ENCODE assay signal across 1 cellular context in the genomic region with DNA sequence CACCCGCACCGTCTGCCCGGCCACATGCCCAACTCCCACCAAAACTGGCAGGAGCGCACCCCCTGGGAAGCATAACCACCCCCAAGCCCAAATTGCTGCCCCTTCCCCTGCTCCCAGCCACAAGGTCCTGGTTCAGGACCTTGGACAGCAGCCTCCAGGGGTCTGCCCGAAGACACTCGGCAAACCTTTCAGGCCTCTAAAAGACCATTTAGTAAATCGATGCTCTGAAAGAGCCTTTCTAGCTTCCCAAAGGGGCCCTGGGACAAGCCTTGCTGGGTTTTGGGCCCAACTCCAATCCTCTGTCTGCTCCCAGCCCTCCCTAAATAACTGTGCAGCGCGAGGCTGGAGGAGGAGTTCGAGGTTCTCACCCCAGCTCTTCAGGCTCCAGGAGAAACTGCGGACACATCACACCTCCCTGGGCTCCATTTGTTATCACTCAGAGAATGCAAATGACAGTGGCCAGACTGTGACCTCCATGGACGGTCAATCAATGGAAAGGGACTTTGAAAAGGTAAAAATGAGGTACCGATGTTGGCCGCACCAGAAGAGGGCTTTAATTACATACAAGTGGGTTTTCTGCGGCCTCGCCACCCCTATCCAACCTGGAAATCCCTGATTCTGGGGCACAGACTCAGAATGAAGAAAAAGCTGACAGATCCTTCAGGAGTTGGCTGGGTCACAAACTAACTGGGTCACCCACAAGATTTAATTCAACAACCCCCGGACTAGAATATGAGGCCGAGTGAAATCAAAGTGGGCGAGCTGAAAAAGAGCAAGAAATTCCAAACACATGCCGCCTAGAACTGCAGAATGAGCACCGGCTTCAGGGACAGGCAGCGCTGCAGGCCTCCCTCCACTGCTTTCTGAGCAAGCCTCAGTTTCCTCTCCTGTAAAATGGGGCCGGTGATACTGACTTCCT.
A peak's percentile ranks its signal among the peaks of the same experiment; 100 is the strongest.
TF ChIP-seq lines count a peak whose summit lies in the region.

No MANE protein-coding gene starts in this region.

TF ChIP-seq in HepG2, 621 proteins besides CTCF, POLR2A, EP300 and RAD21 (continued from another document and continues in another):
- TF ChIP-seq, protein P1, sequence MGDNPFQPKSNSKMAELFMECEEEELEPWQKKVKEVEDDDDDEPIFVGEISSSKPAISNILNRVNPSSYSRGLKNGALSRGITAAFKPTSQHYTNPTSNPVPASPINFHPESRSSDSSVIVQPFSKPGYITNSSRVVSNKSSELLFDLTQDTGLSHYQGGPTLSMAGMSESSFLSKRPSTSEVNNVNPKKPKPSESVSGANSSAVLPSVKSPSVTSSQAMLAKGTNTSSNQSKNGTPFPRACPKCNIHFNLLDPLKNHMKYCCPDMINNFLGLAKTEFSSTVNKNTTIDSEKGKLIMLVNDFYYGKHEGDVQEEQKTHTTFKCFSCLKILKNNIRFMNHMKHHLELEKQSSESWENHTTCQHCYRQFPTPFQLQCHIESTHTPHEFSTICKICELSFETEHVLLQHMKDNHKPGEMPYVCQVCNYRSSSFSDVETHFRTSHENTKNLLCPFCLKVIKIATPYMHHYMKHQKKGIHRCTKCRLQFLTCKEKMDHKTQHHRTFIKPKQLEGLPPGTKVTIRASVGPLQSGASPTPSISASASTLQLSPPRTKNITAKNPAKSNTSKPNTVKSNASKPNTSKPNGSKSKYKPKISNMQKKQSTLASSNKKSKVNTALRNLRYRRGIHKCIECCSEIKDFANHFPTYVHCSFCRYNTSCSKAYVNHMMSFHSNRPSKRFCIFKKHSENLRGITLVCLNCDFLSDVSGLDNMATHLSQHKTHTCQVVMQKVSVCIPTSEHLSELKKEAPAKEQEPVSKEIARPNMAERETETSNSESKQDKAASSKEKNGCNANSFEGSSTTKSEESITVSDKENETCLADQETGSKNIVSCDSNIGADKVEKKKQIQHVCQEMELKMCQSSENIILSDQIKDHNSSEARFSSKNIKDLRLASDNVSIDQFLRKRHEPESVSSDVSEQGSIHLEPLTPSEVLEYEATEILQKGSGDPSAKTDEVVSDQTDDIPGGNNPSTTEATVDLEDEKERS (CRISPR knock-in tag; IDR thresholded peaks at IDR 0.05): peak; percentile 33; the same call in 1 of the 2 replicates
- TF ChIP-seq, protein P2, sequence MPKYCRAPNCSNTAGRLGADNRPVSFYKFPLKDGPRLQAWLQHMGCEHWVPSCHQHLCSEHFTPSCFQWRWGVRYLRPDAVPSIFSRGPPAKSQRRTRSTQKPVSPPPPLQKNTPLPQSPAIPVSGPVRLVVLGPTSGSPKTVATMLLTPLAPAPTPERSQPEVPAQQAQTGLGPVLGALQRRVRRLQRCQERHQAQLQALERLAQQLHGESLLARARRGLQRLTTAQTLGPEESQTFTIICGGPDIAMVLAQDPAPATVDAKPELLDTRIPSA (CRISPR knock-in tag; IDR thresholded peaks at IDR 0.05; ENCODE audit: borderline replicate concordance): no peak
- no peak for TF ChIP-seq ZNF337 (CRISPR knock-in tag; IDR thresholded peaks at IDR 0.05; ENCODE audit: borderline replicate concordance, low read depth)
- no peak for TF ChIP-seq MAF1 (CRISPR knock-in tag; IDR thresholded peaks at IDR 0.05; ENCODE audit: borderline replicate concordance)
- no peak for TF ChIP-seq CBX5 (CRISPR knock-in tag; IDR thresholded peaks at IDR 0.05; ENCODE audit: borderline replicate concordance)
- no peak for TF ChIP-seq EZH2 (conservative IDR thresholded peaks at IDR 0.05; ENCODE audit: low read depth, low read length)
- peak; percentile 48 for TF ChIP-seq THAP11 (CRISPR knock-in tag; IDR thresholded peaks at IDR 0.05)
- TF ChIP-seq, protein P3, sequence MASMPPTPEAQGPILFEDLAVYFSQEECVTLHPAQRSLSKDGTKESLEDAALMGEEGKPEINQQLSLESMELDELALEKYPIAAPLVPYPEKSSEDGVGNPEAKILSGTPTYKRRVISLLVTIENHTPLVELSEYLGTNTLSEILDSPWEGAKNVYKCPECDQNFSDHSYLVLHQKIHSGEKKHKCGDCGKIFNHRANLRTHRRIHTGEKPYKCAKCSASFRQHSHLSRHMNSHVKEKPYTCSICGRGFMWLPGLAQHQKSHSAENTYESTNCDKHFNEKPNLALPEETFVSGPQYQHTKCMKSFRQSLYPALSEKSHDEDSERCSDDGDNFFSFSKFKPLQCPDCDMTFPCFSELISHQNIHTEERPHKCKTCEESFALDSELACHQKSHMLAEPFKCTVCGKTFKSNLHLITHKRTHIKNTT (CRISPR knock-in tag; IDR thresholded peaks at IDR 0.05): no peak
- TF ChIP-seq ZC3H4 (CRISPR knock-in tag; IDR thresholded peaks at IDR 0.05; ENCODE audit: borderline replicate concordance): no peak
- peak; percentile 74; the same call in 1 of the 2 replicates for TF ChIP-seq ZNF430 (CRISPR knock-in tag; IDR thresholded peaks at IDR 0.05)
- no peak for TF ChIP-seq PTBP1 (IDR thresholded peaks at IDR 0.05; ENCODE audit: low read depth, low read length, poor library complexity, severe bottlenecking)
- TF ChIP-seq ATF1 (CRISPR knock-in tag; IDR thresholded peaks at IDR 0.05): no peak
- TF ChIP-seq, protein P4, sequence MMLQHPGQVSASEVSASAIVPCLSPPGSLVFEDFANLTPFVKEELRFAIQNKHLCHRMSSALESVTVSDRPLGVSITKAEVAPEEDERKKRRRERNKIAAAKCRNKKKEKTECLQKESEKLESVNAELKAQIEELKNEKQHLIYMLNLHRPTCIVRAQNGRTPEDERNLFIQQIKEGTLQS (CRISPR knock-in tag; IDR thresholded peaks at IDR 0.05): no peak
- no peak for TF ChIP-seq HCFC1 (IDR thresholded peaks at IDR 0.05; ENCODE audit: low read depth, low read length)
- no peak for TF ChIP-seq PRMT3 (CRISPR knock-in tag; IDR thresholded peaks at IDR 0.05; ENCODE audit: borderline replicate concordance, low read depth)
- TF ChIP-seq, protein P5, sequence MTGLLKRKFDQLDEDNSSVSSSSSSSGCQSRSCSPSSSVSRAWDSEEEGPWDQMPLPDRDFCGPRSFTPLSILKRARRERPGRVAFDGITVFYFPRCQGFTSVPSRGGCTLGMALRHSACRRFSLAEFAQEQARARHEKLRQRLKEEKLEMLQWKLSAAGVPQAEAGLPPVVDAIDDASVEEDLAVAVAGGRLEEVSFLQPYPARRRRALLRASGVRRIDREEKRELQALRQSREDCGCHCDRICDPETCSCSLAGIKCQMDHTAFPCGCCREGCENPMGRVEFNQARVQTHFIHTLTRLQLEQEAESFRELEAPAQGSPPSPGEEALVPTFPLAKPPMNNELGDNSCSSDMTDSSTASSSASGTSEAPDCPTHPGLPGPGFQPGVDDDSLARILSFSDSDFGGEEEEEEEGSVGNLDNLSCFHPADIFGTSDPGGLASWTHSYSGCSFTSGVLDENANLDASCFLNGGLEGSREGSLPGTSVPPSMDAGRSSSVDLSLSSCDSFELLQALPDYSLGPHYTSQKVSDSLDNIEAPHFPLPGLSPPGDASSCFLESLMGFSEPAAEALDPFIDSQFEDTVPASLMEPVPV (CRISPR knock-in tag; IDR thresholded peaks at IDR 0.05): peak; percentile 47; the same call in 1 of the 2 replicates
- TF ChIP-seq ZNF605 (CRISPR knock-in tag; IDR thresholded peaks at IDR 0.05): peak; percentile 44; the same call in 1 of the 2 replicates
- TF ChIP-seq ZNF282 (IDR thresholded peaks at IDR 0.05; ENCODE audit: partially characterized antibody): no peak
- TF ChIP-seq PCBP1 (IDR thresholded peaks at IDR 0.05; ENCODE audit: borderline replicate concordance, low read depth, low read length): no peak
- TF ChIP-seq ZNF138 (CRISPR knock-in tag; IDR thresholded peaks at IDR 0.05; ENCODE audit: low read depth): no peak
- TF ChIP-seq PCBP2 (optimal IDR thresholded peaks at IDR 0.05; ENCODE audit: low read depth, low read length, poor library complexity, severe bottlenecking): no peak
- no peak for TF ChIP-seq NPAS2 (CRISPR knock-in tag; IDR thresholded peaks at IDR 0.05; ENCODE audit: borderline replicate concordance)
- no peak for TF ChIP-seq GATA4 (IDR thresholded peaks at IDR 0.05; ENCODE audit: borderline replicate concordance, low read depth)
- TF ChIP-seq ASH2L (IDR thresholded peaks at IDR 0.05; ENCODE audit: insufficient read length, low read depth, low read length): no peak
- no peak for TF ChIP-seq CREB1 (IDR thresholded peaks at IDR 0.05)
- no peak for TF ChIP-seq CREB1 (CRISPR knock-in tag; IDR thresholded peaks at IDR 0.05)
- no peak for TF ChIP-seq SRF (IDR thresholded peaks at IDR 0.05; ENCODE audit: low read depth, low read length)
- TF ChIP-seq, protein P6, sequence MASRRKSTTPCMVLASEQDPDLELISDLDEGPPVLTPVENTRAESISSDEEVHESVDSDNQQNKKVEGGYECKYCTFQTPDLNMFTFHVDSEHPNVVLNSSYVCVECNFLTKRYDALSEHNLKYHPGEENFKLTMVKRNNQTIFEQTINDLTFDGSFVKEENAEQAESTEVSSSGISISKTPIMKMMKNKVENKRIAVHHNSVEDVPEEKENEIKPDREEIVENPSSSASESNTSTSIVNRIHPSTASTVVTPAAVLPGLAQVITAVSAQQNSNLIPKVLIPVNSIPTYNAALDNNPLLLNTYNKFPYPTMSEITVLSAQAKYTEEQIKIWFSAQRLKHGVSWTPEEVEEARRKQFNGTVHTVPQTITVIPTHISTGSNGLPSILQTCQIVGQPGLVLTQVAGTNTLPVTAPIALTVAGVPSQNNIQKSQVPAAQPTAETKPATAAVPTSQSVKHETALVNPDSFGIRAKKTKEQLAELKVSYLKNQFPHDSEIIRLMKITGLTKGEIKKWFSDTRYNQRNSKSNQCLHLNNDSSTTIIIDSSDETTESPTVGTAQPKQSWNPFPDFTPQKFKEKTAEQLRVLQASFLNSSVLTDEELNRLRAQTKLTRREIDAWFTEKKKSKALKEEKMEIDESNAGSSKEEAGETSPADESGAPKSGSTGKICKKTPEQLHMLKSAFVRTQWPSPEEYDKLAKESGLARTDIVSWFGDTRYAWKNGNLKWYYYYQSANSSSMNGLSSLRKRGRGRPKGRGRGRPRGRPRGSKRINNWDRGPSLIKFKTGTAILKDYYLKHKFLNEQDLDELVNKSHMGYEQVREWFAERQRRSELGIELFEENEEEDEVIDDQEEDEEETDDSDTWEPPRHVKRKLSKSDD (CRISPR knock-in tag; IDR thresholded peaks at IDR 0.05; ENCODE audit: low read depth): no peak
- TF ChIP-seq, protein P7, sequence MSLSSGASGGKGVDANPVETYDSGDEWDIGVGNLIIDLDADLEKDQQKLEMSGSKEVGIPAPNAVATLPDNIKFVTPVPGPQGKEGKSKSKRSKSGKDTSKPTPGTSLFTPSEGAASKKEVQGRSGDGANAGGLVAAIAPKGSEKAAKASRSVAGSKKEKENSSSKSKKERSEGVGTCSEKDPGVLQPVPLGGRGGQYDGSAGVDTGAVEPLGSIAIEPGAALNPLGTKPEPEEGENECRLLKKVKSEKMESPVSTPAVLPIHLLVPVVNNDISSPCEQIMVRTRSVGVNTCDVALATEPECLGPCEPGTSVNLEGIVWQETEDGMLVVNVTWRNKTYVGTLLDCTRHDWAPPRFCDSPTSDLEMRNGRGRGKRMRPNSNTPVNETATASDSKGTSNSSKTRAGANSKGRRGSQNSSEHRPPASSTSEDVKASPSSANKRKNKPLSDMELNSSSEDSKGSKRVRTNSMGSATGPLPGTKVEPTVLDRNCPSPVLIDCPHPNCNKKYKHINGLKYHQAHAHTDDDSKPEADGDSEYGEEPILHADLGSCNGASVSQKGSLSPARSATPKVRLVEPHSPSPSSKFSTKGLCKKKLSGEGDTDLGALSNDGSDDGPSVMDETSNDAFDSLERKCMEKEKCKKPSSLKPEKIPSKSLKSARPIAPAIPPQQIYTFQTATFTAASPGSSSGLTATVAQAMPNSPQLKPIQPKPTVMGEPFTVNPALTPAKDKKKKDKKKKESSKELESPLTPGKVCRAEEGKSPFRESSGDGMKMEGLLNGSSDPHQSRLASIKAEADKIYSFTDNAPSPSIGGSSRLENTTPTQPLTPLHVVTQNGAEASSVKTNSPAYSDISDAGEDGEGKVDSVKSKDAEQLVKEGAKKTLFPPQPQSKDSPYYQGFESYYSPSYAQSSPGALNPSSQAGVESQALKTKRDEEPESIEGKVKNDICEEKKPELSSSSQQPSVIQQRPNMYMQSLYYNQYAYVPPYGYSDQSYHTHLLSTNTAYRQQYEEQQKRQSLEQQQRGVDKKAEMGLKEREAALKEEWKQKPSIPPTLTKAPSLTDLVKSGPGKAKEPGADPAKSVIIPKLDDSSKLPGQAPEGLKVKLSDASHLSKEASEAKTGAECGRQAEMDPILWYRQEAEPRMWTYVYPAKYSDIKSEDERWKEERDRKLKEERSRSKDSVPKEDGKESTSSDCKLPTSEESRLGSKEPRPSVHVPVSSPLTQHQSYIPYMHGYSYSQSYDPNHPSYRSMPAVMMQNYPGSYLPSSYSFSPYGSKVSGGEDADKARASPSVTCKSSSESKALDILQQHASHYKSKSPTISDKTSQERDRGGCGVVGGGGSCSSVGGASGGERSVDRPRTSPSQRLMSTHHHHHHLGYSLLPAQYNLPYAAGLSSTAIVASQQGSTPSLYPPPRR (CRISPR knock-in tag; IDR thresholded peaks at IDR 0.05; ENCODE audit: borderline replicate concordance): no peak
- no peak for TF ChIP-seq SMARCC2 (IDR thresholded peaks at IDR 0.05)
- no peak for TF ChIP-seq PLRG1 (conservative IDR thresholded peaks at IDR 0.05)
- no peak for TF ChIP-seq ZNF3 (CRISPR knock-in tag; IDR thresholded peaks at IDR 0.05)
- 0 out of 2 replicates have a peak, but pooled peaks have one; percentile 50 for TF ChIP-seq GZF1 (CRISPR knock-in tag; IDR thresholded peaks at IDR 0.05)
- TF ChIP-seq ZMYM4 (CRISPR knock-in tag; IDR thresholded peaks at IDR 0.05): no peak
- no peak for TF ChIP-seq PHF8 (CRISPR knock-in tag; IDR thresholded peaks at IDR 0.05)
- TF ChIP-seq HOXA3 (CRISPR knock-in tag; IDR thresholded peaks at IDR 0.05): 0 out of 2 replicates have a peak, but pooled peaks have one; percentile 18
- no peak for TF ChIP-seq FOXA1 (IDR thresholded peaks at IDR 0.05)
- TF ChIP-seq FOXA1 (CRISPR knock-in tag; IDR thresholded peaks at IDR 0.05): no peak
- TF ChIP-seq, protein P8, sequence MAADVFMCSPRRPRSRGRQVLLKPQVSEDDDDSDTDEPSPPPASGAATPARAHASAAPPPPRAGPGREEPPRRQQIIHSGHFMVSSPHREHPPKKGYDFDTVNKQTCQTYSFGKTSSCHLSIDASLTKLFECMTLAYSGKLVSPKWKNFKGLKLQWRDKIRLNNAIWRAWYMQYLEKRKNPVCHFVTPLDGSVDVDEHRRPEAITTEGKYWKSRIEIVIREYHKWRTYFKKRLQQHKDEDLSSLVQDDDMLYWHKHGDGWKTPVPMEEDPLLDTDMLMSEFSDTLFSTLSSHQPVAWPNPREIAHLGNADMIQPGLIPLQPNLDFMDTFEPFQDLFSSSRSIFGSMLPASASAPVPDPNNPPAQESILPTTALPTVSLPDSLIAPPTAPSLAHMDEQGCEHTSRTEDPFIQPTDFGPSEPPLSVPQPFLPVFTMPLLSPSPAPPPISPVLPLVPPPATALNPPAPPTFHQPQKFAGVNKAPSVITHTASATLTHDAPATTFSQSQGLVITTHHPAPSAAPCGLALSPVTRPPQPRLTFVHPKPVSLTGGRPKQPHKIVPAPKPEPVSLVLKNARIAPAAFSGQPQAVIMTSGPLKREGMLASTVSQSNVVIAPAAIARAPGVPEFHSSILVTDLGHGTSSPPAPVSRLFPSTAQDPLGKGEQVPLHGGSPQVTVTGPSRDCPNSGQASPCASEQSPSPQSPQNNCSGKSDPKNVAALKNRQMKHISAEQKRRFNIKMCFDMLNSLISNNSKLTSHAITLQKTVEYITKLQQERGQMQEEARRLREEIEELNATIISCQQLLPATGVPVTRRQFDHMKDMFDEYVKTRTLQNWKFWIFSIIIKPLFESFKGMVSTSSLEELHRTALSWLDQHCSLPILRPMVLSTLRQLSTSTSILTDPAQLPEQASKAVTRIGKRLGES (CRISPR knock-in tag; IDR thresholded peaks at IDR 0.05; ENCODE audit: borderline replicate concordance): peak; percentile 35; the same call in 1 of the 2 replicates
- peak; percentile 95 for TF ChIP-seq EHMT2 (IDR thresholded peaks at IDR 0.05; ENCODE audit: borderline replicate concordance, low read depth, low read length)
- no peak for TF ChIP-seq YEATS4 (CRISPR knock-in tag; IDR thresholded peaks at IDR 0.05; ENCODE audit: borderline replicate concordance)
- TF ChIP-seq ZNF777 (CRISPR knock-in tag; IDR thresholded peaks at IDR 0.05): peak; percentile 27; the same call in 1 of the 2 replicates
